Comparison of ENCODE assay signal across 7 cellular contexts in genomic region chr1:111139234-111139955, GRCh38. TPM values are rescaled to one million over a fixed set of nuclear protein-coding genes. Genes with fewer than 3 reads are reported as not detected.
DNase-seq lines count a peak whose midpoint lies in the region; ATAC-seq, FAIRE-seq and TF ChIP-seq lines count a peak whose summit lies in the region.

No MANE protein-coding gene starts in this region.

- peak overlapping the region; percentile 100 for H3K4me3 Mint-ChIP-seq in T-helper 17 cell

- intact Hi-C loops in colonic mucosa (cut with DNase I), result no loop called here

- H3K27me3 ChIP-seq in colonic mucosa, result no peaks in the 10 kb centered on the region

- H3K4me1 Mint-ChIP-seq in T-helper 17 cell, result peaks cover 44% of the 10 kb centered on the region

- peak overlapping the region; percentile 97 for H3K27ac Mint-ChIP-seq in T-helper 17 cell

- no peak for TF ChIP-seq POLR2A in GM12892 (IDR thresholded peaks at IDR 0.05; ENCODE audit: low read depth, low read length)

- peak overlapping the region; percentile 90 for H3K27ac ChIP-seq in colonic mucosa

- ATAC-seq in HG02610 (IDR thresholded peaks at IDR 0.05; ENCODE audit: unreplicated experiment) (peak; percentile 45), T-helper 17 cell (peak; percentile 64), left lobe of liver (peak; percentile 43)

- no peaks in the 10 kb centered on the region for H3K36me3 ChIP-seq in colonic mucosa

- no peak for FAIRE-seq in GM12892 (lab: Jason Lieb, UNC)

- no peaks in the 10 kb centered on the region for H3K4me1 ChIP-seq in colonic mucosa

- H3K4me3 ChIP-seq in colonic mucosa, result peak overlapping the region; percentile 81

- peak; percentile 40 for DNase-seq in GM12892 (ENCODE audit: insufficient read length)
- peak; percentile 26 for DNase-seq in NCI-H128 (lab: John Stamatoyannopoulos, UW; ENCODE audit: unreplicated experiment)
- DNase-seq in T-helper 17 cell, result peak; percentile 23 to 53 (median 53)
- DNase-seq in colonic mucosa, result peak; percentile 72
- DNase-seq in left lobe of liver (ENCODE audit: low spot score), result peak; percentile 58
- DNase-seq in stimulated activated CD4-positive, alpha-beta T cell treated with anti-CD3 and anti-CD28 coated beads, Interleukin-2, amount 100 ng/mL, for 48 hours, result peak; percentile 19 to 28

- no peaks in the 10 kb centered on the region for H3K27me3 Mint-ChIP-seq in T-helper 17 cell

- no peaks in the 10 kb centered on the region for H3K9me3 ChIP-seq in T-helper 17 cell (ENCODE audit: control insufficient read depth, low read length, poor library complexity, severe bottlenecking)
- H3K9me3 ChIP-seq in colonic mucosa, result no peaks in the 10 kb centered on the region

- peak overlapping the region; percentile 77 to 94 for H3K9ac ChIP-seq in colonic mucosa (ENCODE audit: low read depth in 2 of 2, low read length in 2 of 2)

- no peak for TF ChIP-seq CTCF in colonic mucosa (IDR thresholded peaks at IDR 0.05)

- H3K36me3 Mint-ChIP-seq in T-helper 17 cell (ENCODE audit: low read depth), result peaks cover 8% of the 10 kb centered on the region

RNA-seq across cellular contexts. Expression of gene DRAM2, which starts 0.5 kb away (rescaled TPM):
- 144 TPM for polyA plus RNA-seq in GM12892 (2012; ENCODE audit: missing spikeins)
- total RNA-seq in T-helper 17 cell (10 to 100 TPM; 30.7 to 31.1 TPM), colonic mucosa (10 to 100 TPM; 35.8 to 88.8 TPM), left lobe of liver (15.0 TPM)

RNA-seq across cellular contexts. Expression of gene CEPT1, which starts 0.6 kb away (rescaled TPM):
- polyA plus RNA-seq in GM12892 (2012; ENCODE audit: missing spikeins), result 69.9 TPM
- total RNA-seq in T-helper 17 cell, result 10 to 100 TPM; 24.5 TPM
- 10 to 100 TPM; 35.7 to 38.7 TPM for total RNA-seq in colonic mucosa
- 26.6 TPM for total RNA-seq in left lobe of liver

Comparison
In these comparisons a context has a peak if more than half of its experiments do, and no peak if none do; other contexts are left out.
1. Peak in every context shown above with its lines: DNase-seq, ATAC-seq, H3K4me3 ChIP-seq and H3K27ac ChIP-seq.